In genomic region chr1:160046494-160047115, GRCh38 we compare ENCODE assay signal across 1 cellular context.
TF ChIP-seq lines count a peak whose summit lies in the region.

No MANE protein-coding gene starts in this region.

TF ChIP-seq in K562, 482 proteins besides CTCF, POLR2A, EP300 and RAD21 (continued from another document and continues in another):
- TF ChIP-seq ZNF277 (CRISPR knock-in tag; IDR thresholded peaks at IDR 0.05; ENCODE audit: borderline replicate concordance) = no peak
- TF ChIP-seq BCOR (IDR thresholded peaks at IDR 0.05) = peak; percentile 89
- TF ChIP-seq ZNF232 (CRISPR knock-in tag; IDR thresholded peaks at IDR 0.05) = no peak
- no peak for TF ChIP-seq FOS (IDR thresholded peaks at IDR 0.05; ENCODE audit: extremely low read depth, insufficient read length)
- no peak for TF ChIP-seq NELFE (IDR thresholded peaks at IDR 0.05; ENCODE audit: insufficient read depth, insufficient read length)
- TF ChIP-seq ZFP30 (CRISPR knock-in tag; IDR thresholded peaks at IDR 0.05; ENCODE audit: borderline replicate concordance) = no peak
- no peak for TF ChIP-seq IRF2 (CRISPR knock-in tag; IDR thresholded peaks at IDR 0.05)
- no peak; the same call in 1 of the 2 replicates for TF ChIP-seq SMC3 (conservative IDR thresholded peaks at IDR 0.05; ENCODE audit: insufficient read depth, low read depth, low read length)
- peak in 1 of 2 experiments; percentile 98; a peak in 2 of 4 replicates for TF ChIP-seq ZMIZ1 (IDR thresholded peaks at IDR 0.05; ENCODE audit: low read depth in 2 of 2, low read length in 2 of 2)
- peak; percentile 99 for TF ChIP-seq CC2D1A (IDR thresholded peaks at IDR 0.05)
- no peak for TF ChIP-seq ZNF696 (CRISPR knock-in tag; conservative IDR thresholded peaks at IDR 0.05)
- peak in 1 of 2 experiments; percentile 92 for TF ChIP-seq AFF1 (IDR thresholded peaks at IDR 0.05; ENCODE audit: low read depth in 1 of 2, partially characterized antibody in 2 of 2)
- no peak for TF ChIP-seq FUS (optimal IDR thresholded peaks at IDR 0.05; ENCODE audit: low read depth, low read length)
- TF ChIP-seq MCM5 (IDR thresholded peaks at IDR 0.05; ENCODE audit: low read depth) = no peak
- TF ChIP-seq ZNF318 (IDR thresholded peaks at IDR 0.05; ENCODE audit: borderline replicate concordance in 1 of 2, low read depth in 1 of 2) = peak in 1 of 2 experiments; percentile 85; a peak in 2 of 4 replicates
- TF ChIP-seq MCM3 (IDR thresholded peaks at IDR 0.05) = no peak
- TF ChIP-seq ZBTB17 (CRISPR knock-in tag; IDR thresholded peaks at IDR 0.05) = peak; percentile 76; the same call in 1 of the 2 replicates
- TF ChIP-seq SETDB1 (IDR thresholded peaks at IDR 0.05; ENCODE audit: low read length) = no peak
- TF ChIP-seq ZNF436 (CRISPR knock-in tag; IDR thresholded peaks at IDR 0.05) = no peak
- peak; percentile 93 for TF ChIP-seq FOXP1 (CRISPR knock-in tag; IDR thresholded peaks at IDR 0.05)
- no peak for TF ChIP-seq SMARCB1 (IDR thresholded peaks at IDR 0.05; ENCODE audit: insufficient read length, low read depth)
- TF ChIP-seq CBFA2T2 (conservative IDR thresholded peaks at IDR 0.05) = peak; percentile 99
- TF ChIP-seq MLX (CRISPR knock-in tag; conservative IDR thresholded peaks at IDR 0.05) = no peak
- 0 out of 2 replicates have a peak, but pooled peaks have one; percentile 14 for TF ChIP-seq ZNF384 (IDR thresholded peaks at IDR 0.05; ENCODE audit: low read depth, low read length)
- TF ChIP-seq SMAD1 (IDR thresholded peaks at IDR 0.05; ENCODE audit: low read depth, low read length, partially characterized antibody) = peak; percentile 31
- TF ChIP-seq ZNF12 (CRISPR knock-in tag; IDR thresholded peaks at IDR 0.05) = no peak
- TF ChIP-seq ZBTB34 (CRISPR knock-in tag; IDR thresholded peaks at IDR 0.05) = no peak
- no peak for TF ChIP-seq PTRF (tag; IDR thresholded peaks at IDR 0.05)
- no peak for TF ChIP-seq NCOA2 (IDR thresholded peaks at IDR 0.05; ENCODE audit: partially characterized antibody in 2 of 2)
- no peak for TF ChIP-seq ZBTB33 (CRISPR knock-in tag; IDR thresholded peaks at IDR 0.05)
- no peak for TF ChIP-seq ZBTB43 (CRISPR knock-in tag; IDR thresholded peaks at IDR 0.05)
- no peak for TF ChIP-seq PRPF4 (IDR thresholded peaks at IDR 0.05; ENCODE audit: insufficient read depth, low read depth, low read length, poor library complexity, severe bottlenecking)
- peak; percentile 100 for TF ChIP-seq TFAP4 (CRISPR knock-in tag; IDR thresholded peaks at IDR 0.05; ENCODE audit: borderline replicate concordance)
- no peak for TF ChIP-seq RFX1 (IDR thresholded peaks at IDR 0.05)
- peak; percentile 98 for TF ChIP-seq PML (IDR thresholded peaks at IDR 0.05; ENCODE audit: low read length)
